In genomic region chr13:111595276-111595675, GRCh38 we compare ENCODE assay signal across 34 cellular contexts.
"Had no signal": no experiment of that assay in that cellular context is flagged by ENCODE, and none has a peak within 500 bp of the region (broad histone marks: within the 10 kb centered on the region; RNA-seq: fewer than 3 reads in every experiment).

No MANE protein-coding gene starts in this region.

- H3K4me2 ChIP-seq: KMS-11 had no signal

- H3K4me3 ChIP-seq: MG63 had no signal

- H3K9me3 ChIP-seq: MG63 had no signal

- H3K36me3 ChIP-seq: MG63 had no signal

- H3K27ac ChIP-seq: KMS-11 had no signal

- DNase-seq: Karpas-422, Kasumi-1, MG63, MM.1S, MV-4-11, NCI-H1048, NCI-H1092, NCI-H1092 treated with DMSO at 0.1 percent for 48 hours, NCI-H1105, NCI-H1105 treated with DMSO at 0.1 percent for 48 hours, NCI-H1417, NCI-H1417 treated with DMSO at 0.1 percent for 48 hours, NCI-H1436, NCI-H1436 treated with DMSO at 0.1 percent for 48 hours, NCI-H146, NCI-H1694, NCI-H1694 treated with DMSO at 0.1 percent for 48 hours, NCI-H187, NCI-H187 treated with DMSO at 0.1 percent for 48 hours, NCI-H1930, NCI-H2029, NCI-H2029 treated with DMSO at 0.1 percent for 48 hours, NCI-H2081, NCI-H2081 treated with DMSO at 0.1 percent for 48 hours, NCI-H2107, NCI-H2171, NCI-H2171 treated with DMSO at 0.1 percent for 48 hours, NCI-H2227 treated with DMSO at 0.1 percent for 48 hours, NCI-H226, NCI-H345, NCI-H446, NCI-H446 treated with DMSO at 0.1 percent for 48 hours, NCI-H510A had no signal

- H3K9ac ChIP-seq: KMS-11 had no signal

- H3K27me3 ChIP-seq: MG63 had no signal
